In genomic region chr2:51581636-51582267, GRCh38 we compare ENCODE assay signal across 22 cellular contexts.
DNase-seq lines count a peak whose midpoint lies in the region; ATAC-seq, FAIRE-seq and TF ChIP-seq lines count a peak whose summit lies in the region.
"Had no signal": no experiment of that assay in that cellular context is flagged by ENCODE, and none has a peak within 500 bp of the region (broad histone marks: within the 10 kb centered on the region; RNA-seq: fewer than 3 reads in every experiment).

No MANE protein-coding gene starts in this region.

- H3K27me3 ChIP-seq in H1 (replicated peaks in 1 of 4; ENCODE audit: control insufficient read depth in 3 of 4, extremely low read depth in 1 of 4, insufficient read depth in 3 of 4, low read length in 3 of 4) (no peaks in the 10 kb centered on the region), mesendoderm (ENCODE audit: insufficient read depth, low read length, poor library complexity) (no peaks in the 10 kb centered on the region)

- H4K91ac ChIP-seq in H1 (replicated peaks; ENCODE audit: insufficient read length, low read length), result no peak overlapping the region

- CTCF ChIA-PET in H1 (lab: Charles Lee; ENCODE audit: partially characterized antibody), result interaction anchor here (0.6 kb wide), 1 partner anchor 501 kb away, joined by 3 read pairs; no protein-coding TSS in a partner anchor

- no peak for FAIRE-seq in H1 (lab: Jason Lieb, UNC)
- FAIRE-seq: GM18507, GM19239 had no signal

- peak in 1 of 2 experiments; percentile 7; a peak in 1 of 4 replicates for TF ChIP-seq RAD21 in H1 (IDR thresholded peaks at IDR 0.05 in 1 of 2, conservative IDR thresholded peaks at IDR 0.05 in 1 of 2; ENCODE audit: low read depth in 2 of 2, low read length in 2 of 2)

- H3K4me2 ChIP-seq in H1 (ENCODE audit: insufficient read depth in 1 of 2, low read depth in 2 of 2, low read length in 2 of 2) (no peak overlapping the region), mesendoderm (ENCODE audit: low read length) (no peak overlapping the region)

- H3K4me1 ChIP-seq in H1 (replicated peaks in 1 of 4; ENCODE audit: control insufficient read depth in 3 of 4, insufficient read depth in 4 of 4, low read length in 3 of 4), result no peaks in the 10 kb centered on the region
- no peaks in the 10 kb centered on the region for H3K4me1 ChIP-seq in mesendoderm (ENCODE audit: control insufficient read depth, low read depth, low read length)
- H3K4me1 ChIP-seq in mucosa of descending colon (ENCODE audit: low read depth), result no peaks in the 10 kb centered on the region
- H3K4me1 ChIP-seq: Caco-2 had no signal

- ATAC-seq in mucosa of descending colon, result no peak
- ATAC-seq in Right ventricle myocardium inferior, result no peak
- ATAC-seq in HG02642 (IDR thresholded peaks at IDR 0.05; ENCODE audit: poor library complexity, unreplicated experiment), result no peak

- H2BK5ac ChIP-seq in H1 (ENCODE audit: low read depth, low read length), result no peak overlapping the region
- H2BK5ac ChIP-seq in mesendoderm (ENCODE audit: low read length), result no peak overlapping the region

- no peak overlapping the region for H2BK20ac ChIP-seq in H1 (ENCODE audit: low read length)

- no peak overlapping the region for H3K14ac ChIP-seq in H1 (ENCODE audit: insufficient read length)

- POLR2A ChIA-PET in H1 (lab: Charles Lee; ENCODE audit: partially characterized antibody), result no interaction called here

- H3K27ac ChIP-seq in H1 (ENCODE audit: low read depth, low read length) (no peak overlapping the region), mesendoderm (ENCODE audit: low read depth, low read length) (no peak overlapping the region)
- H3K27ac ChIP-seq: SK-N-MC had no signal

- H3K9ac ChIP-seq in H1 (replicated peaks in 1 of 4; ENCODE audit: extremely low read depth in 1 of 4, low read depth in 3 of 4, low read length in 3 of 4) (no peak overlapping the region), mesendoderm (ENCODE audit: low read length) (no peak overlapping the region)

- no peaks in the 10 kb centered on the region for H4K20me1 ChIP-seq in H1 (replicated peaks in 1 of 2; ENCODE audit: control insufficient read depth in 1 of 2, insufficient read depth in 2 of 2, low read length in 2 of 2)

- TF ChIP-seq POLR2A in H1 (IDR thresholded peaks at IDR 0.05; ENCODE audit: control extremely low read depth in 1 of 2, low read depth in 2 of 2, low read length in 2 of 2), result no peak

- peak in 1 of 3 experiments; percentile 15; a peak in 1 of 4 replicates for TF ChIP-seq CTCF in H1 (IDR thresholded peaks at IDR 0.05; ENCODE audit: control extremely low read depth in 1 of 3, insufficient read depth in 1 of 3, low read depth in 1 of 3, low read length in 3 of 3)
- no peak for TF ChIP-seq CTCF in mucosa of descending colon (IDR thresholded peaks at IDR 0.05)

- DNase-seq in ELF-1 (ENCODE audit: low read depth, low spot score), result peak; percentile 31
- DNase-seq in HuH-7.5 (ENCODE audit: low spot score), result peak; percentile 3
- no peak for DNase-seq in H1 (ENCODE audit: low read depth in 1 of 2, low spot score in 2 of 2)
- peak; percentile 21 for DNase-seq in mesendoderm
- no peak for DNase-seq in mucosa of descending colon
- DNase-seq in DMS79 treated with DMSO at 0.1 percent for 48 hours (lab: John Stamatoyannopoulos, UW), result no peak
- DNase-seq in Right ventricle myocardium inferior (ENCODE audit: missing footprints), result no peak
- DNase-seq: Caco-2; CD4-positive, alpha-beta T cell; GDM1; KBM-7; NCI-H1092 treated with DMSO at 0.1 percent for 48 hours; NCI-H1436 treated with DMSO at 0.1 percent for 48 hours; NCI-H1930; NCI-H345; NCI-H524 treated with DMSO at 0.1 percent for 48 hours; OCI-M1; SHP77 had no signal

- H2BK12ac ChIP-seq in H1 (ENCODE audit: low read depth, low read length), result no peak overlapping the region

- H4K8ac ChIP-seq in H1 (ENCODE audit: extremely low read depth, insufficient read depth, low read length), result no peak overlapping the region
- H4K8ac ChIP-seq in mesendoderm (ENCODE audit: low read depth, low read length), result no peak overlapping the region

- 92% methylated on average over 22 of the region's 22 CpGs; no CpG with 5 or more reads in 1 of the 2 experiments for WGBS in H1 (ENCODE audit: extremely low coverage in 1 of 2, insufficient coverage in 1 of 2, insufficient read length in 1 of 2, insufficient replicate concordance in 2 of 2, low coverage in 1 of 2, low lambda C conversion rate in 2 of 2, missing lambda C conversion rate in 1 of 2), 2 experiments
- WGBS in mesendoderm (ENCODE audit: extremely low coverage, insufficient coverage, low lambda C conversion rate), result no CpG with 5 or more reads among the region's 22 CpGs

- H3K18ac ChIP-seq in H1 (ENCODE audit: extremely low read depth, low read length) (no peak overlapping the region), mesendoderm (ENCODE audit: low read length) (no peak overlapping the region)

- peak overlapping the region; percentile 40 for H2AFZ ChIP-seq in H1 (ENCODE audit: low read length)

- H3K9me3 ChIP-seq in H1 (ENCODE audit: insufficient read depth in 2 of 2, low read depth in 1 of 2, low read length in 1 of 2) (no peaks in the 10 kb centered on the region), mucosa of descending colon (no peaks in the 10 kb centered on the region)
- H3K9me3 ChIP-seq: Caco-2 had no signal

- no peak overlapping the region for H3K4me3 ChIP-seq in H1 (ENCODE audit: extremely low read depth in 1 of 4, insufficient read depth in 2 of 4, low read depth in 3 of 4, low read length in 4 of 4)
- H3K4me3 ChIP-seq in mesendoderm (ENCODE audit: low read length), result no peak overlapping the region
- no peak overlapping the region for H3K4me3 ChIP-seq in mucosa of descending colon
- H3K4me3 ChIP-seq: SK-N-MC had no signal

- H3K56ac ChIP-seq in H1 (replicated peaks; ENCODE audit: insufficient read length, low read depth, low read length), result no peak overlapping the region
- H3K56ac ChIP-seq in mesendoderm (ENCODE audit: low read length), result no peak overlapping the region

- intact Hi-C loops in mucosa of descending colon (cut with DNase I, micrococcal nuclease), result no loop called here
- intact Hi-C loops in Right ventricle myocardium inferior (cut with DNase I), result no loop called here

- H3K4ac ChIP-seq in H1 (replicated peaks; ENCODE audit: insufficient read length, low read depth, low read length) (no peak overlapping the region), mesendoderm (ENCODE audit: low read depth, low read length) (no peak overlapping the region)

- H3K36me3 ChIP-seq in H1 (ENCODE audit: control insufficient read depth in 2 of 4, insufficient read depth in 4 of 4, low read length in 3 of 4) (no peaks in the 10 kb centered on the region), mesendoderm (ENCODE audit: control insufficient read depth, insufficient read depth, low read length) (no peaks in the 10 kb centered on the region), mucosa of descending colon (ENCODE audit: low read depth) (no peaks in the 10 kb centered on the region)

- no peaks in the 10 kb centered on the region for H3K23me2 ChIP-seq in H1 (ENCODE audit: low read depth, low read length)

- no peak overlapping the region for H3K23ac ChIP-seq in H1 (ENCODE audit: insufficient read length)
- H3K23ac ChIP-seq in mesendoderm (ENCODE audit: low read length), result no peak overlapping the region

- H2AK5ac ChIP-seq in H1 (ENCODE audit: low read depth, low read length), result no peak overlapping the region
- no peak overlapping the region for H2AK5ac ChIP-seq in mesendoderm (ENCODE audit: low read length)

- no peaks in the 10 kb centered on the region for H3K79me2 ChIP-seq in H1 (ENCODE audit: control insufficient read depth in 1 of 2, insufficient read depth in 2 of 2, low read length in 2 of 2)
- no peaks in the 10 kb centered on the region for H3K79me2 ChIP-seq in mesendoderm (ENCODE audit: control insufficient read depth, insufficient read depth, low read length)

- H2BK15ac ChIP-seq in H1 (ENCODE audit: low read length) (no peak overlapping the region), mesendoderm (replicated peaks; ENCODE audit: low read depth) (no peak overlapping the region)

- H4K5ac ChIP-seq in H1 (ENCODE audit: insufficient read length, low read depth, low read length) (no peak overlapping the region), mesendoderm (ENCODE audit: low read length) (no peak overlapping the region)

- no peaks in the 10 kb centered on the region for H3K79me1 ChIP-seq in H1 (ENCODE audit: low read depth, low read length)
- H3K79me1 ChIP-seq in mesendoderm (ENCODE audit: low read length), result no peaks in the 10 kb centered on the region

- H2BK120ac ChIP-seq in H1 (replicated peaks; ENCODE audit: low read depth, low read length), result no peak overlapping the region
- no peak overlapping the region for H2BK120ac ChIP-seq in mesendoderm (ENCODE audit: low read depth, low read length)

- no peak for TF ChIP-seq EP300 in H1 (IDR thresholded peaks at IDR 0.05; ENCODE audit: borderline replicate concordance in 1 of 2, low read depth in 2 of 2, low read length in 2 of 2)

TF ChIP-seq in H1, 55 proteins besides CTCF, POLR2A, EP300 and RAD21:
- TF ChIP-seq SRF (IDR thresholded peaks at IDR 0.05; ENCODE audit: low read depth, low read length) (no peak), E2F6 (IDR thresholded peaks at IDR 0.05) (peak; percentile 58; the same call in 1 of the 2 replicates), KDM4A (IDR thresholded peaks at IDR 0.05; ENCODE audit: low read depth, low read length, severe bottlenecking) (no peak)

Comparison
In these comparisons a context has a peak if more than half of its experiments do, and no peak if none do; other contexts are left out.
1. DNase-seq: peak in ELF-1 (single experiment), HuH-7.5 (single experiment) and mesendoderm (single experiment); none in H1 (0 of 2), mucosa of descending colon (0 of 3), DMS79 treated with DMSO at 0.1 percent for 48 hours (single experiment) and Right ventricle myocardium inferior (single experiment).